1 cellular context compared by ENCODE assay signal in genomic region chr9:114560956-114561355, GRCh38.
TF ChIP-seq lines count a peak whose summit lies in the region.

No MANE protein-coding gene starts in this region.

TF ChIP-seq in WTC11, 78 proteins besides CTCF, POLR2A, EP300 and RAD21 (continued from another document):
- TF ChIP-seq ZNF281 (CRISPR knock-in tag; IDR thresholded peaks at IDR 0.05) = no peak
- no peak for TF ChIP-seq ETV6 (CRISPR knock-in tag; IDR thresholded peaks at IDR 0.05)
- TF ChIP-seq MXD4 (CRISPR knock-in tag; IDR thresholded peaks at IDR 0.05; ENCODE audit: borderline replicate concordance) = no peak
- TF ChIP-seq AFF4 (CRISPR knock-in tag; IDR thresholded peaks at IDR 0.05; ENCODE audit: borderline replicate concordance) = no peak
- TF ChIP-seq NR3C1 (CRISPR knock-in tag; conservative IDR thresholded peaks at IDR 0.05; ENCODE audit: low read depth) = no peak
- no peak for TF ChIP-seq MAX (CRISPR knock-in tag; IDR thresholded peaks at IDR 0.05)
- no peak for TF ChIP-seq EMX1 (CRISPR knock-in tag; IDR thresholded peaks at IDR 0.05)
- no peak for TF ChIP-seq ESRRA (CRISPR knock-in tag; IDR thresholded peaks at IDR 0.05; ENCODE audit: borderline replicate concordance)
- no peak for TF ChIP-seq GABPB1 (CRISPR knock-in tag; IDR thresholded peaks at IDR 0.05)
- no peak for TF ChIP-seq ELF4 (CRISPR knock-in tag; IDR thresholded peaks at IDR 0.05; ENCODE audit: low read depth)
- no peak for TF ChIP-seq ATF3 (CRISPR knock-in tag; conservative IDR thresholded peaks at IDR 0.05)
- no peak for TF ChIP-seq FOXP4 (CRISPR knock-in tag; IDR thresholded peaks at IDR 0.05)
